Comparison of ENCODE assay signal across 1 cellular context in the genomic region with DNA sequence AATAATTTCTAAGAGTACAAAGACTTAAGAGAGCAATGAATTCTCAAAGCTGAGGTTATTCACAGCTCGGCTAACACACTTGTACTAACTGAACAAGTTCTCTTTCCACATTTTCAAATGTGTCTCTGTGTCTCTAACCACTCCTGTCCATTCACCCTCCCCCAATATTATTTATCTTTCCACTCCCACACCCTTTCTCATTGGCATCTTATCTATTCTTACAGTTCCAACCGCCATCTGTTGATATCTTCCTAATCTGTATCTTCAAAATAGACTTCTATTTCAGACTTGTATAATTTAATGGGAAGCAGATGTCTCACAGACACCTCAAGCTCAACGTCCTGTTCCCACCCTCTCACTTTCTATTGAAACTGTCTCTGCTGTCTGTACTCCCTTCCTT.
A peak's percentile ranks its signal among the peaks of the same experiment; 100 is the strongest.
TF ChIP-seq lines count a peak whose summit lies in the region.

No MANE protein-coding gene starts in this region.

TF ChIP-seq in K562, 482 proteins besides CTCF, POLR2A, EP300 and RAD21 (continued from another document):
- TF ChIP-seq, protein P1, sequence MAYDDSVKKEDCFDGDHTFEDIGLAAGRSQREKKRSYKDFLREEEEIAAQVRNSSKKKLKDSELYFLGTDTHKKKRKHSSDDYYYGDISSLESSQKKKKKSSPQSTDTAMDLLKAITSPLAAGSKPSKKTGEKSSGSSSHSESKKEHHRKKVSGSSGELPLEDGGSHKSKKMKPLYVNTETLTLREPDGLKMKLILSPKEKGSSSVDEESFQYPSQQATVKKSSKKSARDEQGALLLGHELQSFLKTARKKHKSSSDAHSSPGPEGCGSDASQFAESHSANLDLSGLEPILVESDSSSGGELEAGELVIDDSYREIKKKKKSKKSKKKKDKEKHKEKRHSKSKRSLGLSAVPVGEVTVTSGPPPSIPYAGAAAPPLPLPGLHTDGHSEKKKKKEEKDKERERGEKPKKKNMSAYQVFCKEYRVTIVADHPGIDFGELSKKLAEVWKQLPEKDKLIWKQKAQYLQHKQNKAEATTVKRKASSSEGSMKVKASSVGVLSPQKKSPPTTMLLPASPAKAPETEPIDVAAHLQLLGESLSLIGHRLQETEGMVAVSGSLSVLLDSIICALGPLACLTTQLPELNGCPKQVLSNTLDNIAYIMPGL (CRISPR knock-in tag; IDR thresholded peaks at IDR 0.05): no peak
- TF ChIP-seq PML (IDR thresholded peaks at IDR 0.05; ENCODE audit: low read length) (peak; percentile 65), SMAD2 (IDR thresholded peaks at IDR 0.05; ENCODE audit: low read depth, low read length) (no peak), HEY1 (CRISPR knock-in tag; IDR thresholded peaks at IDR 0.05; ENCODE audit: borderline replicate concordance) (no peak), SMARCA4 (IDR thresholded peaks at IDR 0.05) (peak; percentile 64; the same call in 1 of the 2 replicates), SNRNP70 (optimal IDR thresholded peaks at IDR 0.05; ENCODE audit: low read depth, low read length) (no peak), WHSC1 (IDR thresholded peaks at IDR 0.05; ENCODE audit: low read length) (no peak), ZNF551 (CRISPR knock-in tag; IDR thresholded peaks at IDR 0.05) (no peak), KDM4B (IDR thresholded peaks at IDR 0.05; ENCODE audit: borderline replicate concordance in 2 of 2, low read depth in 1 of 2) (no peak), NCOA1 (IDR thresholded peaks at IDR 0.05; ENCODE audit: low read depth) (peak; percentile 65), HDAC1 (IDR thresholded peaks at IDR 0.05) (peak in 1 of 2 experiments; percentile 15; a peak in 1 of 4 replicates), ARID1B (IDR thresholded peaks at IDR 0.05) (peak; percentile 87)
